Comparison of ENCODE assay signal across 1 cellular context in genomic region chr3:14228611-14229470, GRCh38.
TF ChIP-seq lines count a peak whose summit lies in the region.

No MANE protein-coding gene starts in this region.

TF ChIP-seq in IMR-90, 13 proteins besides CTCF, POLR2A, EP300 and RAD21:
- TF ChIP-seq FOS (IDR thresholded peaks at IDR 0.05; ENCODE audit: low read depth, low read length) (no peak), MAZ (IDR thresholded peaks at IDR 0.05; ENCODE audit: borderline replicate concordance, low read depth, low read length) (no peak), USF2 (IDR thresholded peaks at IDR 0.05; ENCODE audit: low read depth, low read length) (no peak), RFX5 (IDR thresholded peaks at IDR 0.05; ENCODE audit: low read depth, low read length) (no peak), ELK1 (IDR thresholded peaks at IDR 0.05; ENCODE audit: borderline replicate concordance, low read depth, low read length) (no peak), SMC3 (IDR thresholded peaks at IDR 0.05; ENCODE audit: low read depth, low read length) (no peak), BHLHE40 (IDR thresholded peaks at IDR 0.05; ENCODE audit: low read depth, low read length) (no peak), CEBPB (IDR thresholded peaks at IDR 0.05; ENCODE audit: low read depth, low read length) (no peak), CHD1 (IDR thresholded peaks at IDR 0.05; ENCODE audit: low read depth, low read length) (no peak), NFE2L2 (IDR thresholded peaks at IDR 0.05; ENCODE audit: low read depth, low read length) (no peak), MXI1 (IDR thresholded peaks at IDR 0.05; ENCODE audit: borderline replicate concordance, low read depth, low read length) (no peak), MAFK (IDR thresholded peaks at IDR 0.05; ENCODE audit: low read depth, low read length) (no peak), RCOR1 (IDR thresholded peaks at IDR 0.05; ENCODE audit: insufficient replicate concordance, low read length) (no peak)
